ENCODE assay signal across 35 cellular contexts in the genomic region with DNA sequence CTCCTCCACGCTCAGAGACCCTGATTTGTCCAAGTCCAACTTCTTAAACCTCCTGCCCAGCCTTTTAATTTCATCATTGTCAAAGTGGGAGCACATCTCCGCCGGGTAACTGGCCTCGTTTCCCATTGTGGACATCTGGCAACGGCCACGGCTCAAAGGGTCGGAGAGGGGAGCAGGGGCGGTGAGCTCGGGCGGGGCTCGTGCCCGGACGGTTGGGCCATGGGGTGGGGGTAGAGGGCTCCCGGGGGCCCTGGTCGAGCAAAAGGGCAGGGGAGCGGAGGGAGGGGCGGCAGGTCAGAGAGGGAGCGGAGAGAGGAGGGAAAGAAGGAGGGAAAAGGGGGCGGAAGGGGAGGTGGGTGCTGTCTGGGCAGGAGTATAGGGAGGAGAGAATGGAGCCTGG. TPM values are rescaled to one million over a fixed set of nuclear protein-coding genes. Genes with fewer than 3 reads are reported as not detected.
"Had no signal": no experiment of that assay in that cellular context is flagged by ENCODE, and none has a peak within 500 bp of the region (broad histone marks: within the 10 kb centered on the region; RNA-seq: fewer than 3 reads in every experiment).

A gene with protein sequence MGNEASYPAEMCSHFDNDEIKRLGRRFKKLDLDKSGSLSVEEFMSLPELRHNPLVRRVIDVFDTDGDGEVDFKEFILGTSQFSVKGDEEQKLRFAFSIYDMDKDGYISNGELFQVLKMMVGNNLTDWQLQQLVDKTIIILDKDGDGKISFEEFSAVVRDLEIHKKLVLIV (minus strand): TSS at position 174 of the 400 bp plus-strand sequence. CDS start 48 bp downstream, at position 126.

- H3K4me1 ChIP-seq: ascending aorta, breast epithelium, foreskin keratinocyte, gastroesophageal sphincter, heart right ventricle had no signal

- H3K4me1 Mint-ChIP-seq: activated B cell treated with CpG ODN at 0.5 μM for 24 hours; activated naive CD8-positive, alpha-beta T cell treated with anti-CD3 and anti-CD28 coated beads, Interleukin-2, amount 10 ng/mL, durations not matched to agents 7 days and 5 days; activated T-helper 17 cell treated with anti-CD3 and anti-CD28 coated beads, Interleukin-2, amount 50 U/mL, for 72 hours; brain; central memory CD8-positive, alpha-beta T cell; endodermal cell; T-helper 17 cell had no signal

- H3K27ac Mint-ChIP-seq: activated B cell treated with CpG ODN at 0.5 μM for 24 hours; activated CD8-positive, alpha-beta T cell treated with anti-CD3 and anti-CD28 coated beads for 36 hours; activated naive CD4-positive, alpha-beta T cell treated with anti-CD3 and anti-CD28 coated beads, Interleukin-2, amount 50 U/mL, for 72 hours; activated naive CD8-positive, alpha-beta T cell treated with anti-CD3 and anti-CD28 coated beads, Interleukin-2, amount 10 ng/mL, durations not matched to agents 7 days and 5 days; activated T-helper 17 cell treated with anti-CD3 and anti-CD28 coated beads, Interleukin-2, amount 50 U/mL, for 72 hours; brain; dendritic cell treated with granulocyte-macrophage colony-stimulating factor and Interleukin-4, amounts not matched to agents 40 ng/mL and 50 ng/mL, for 4 days; endodermal cell; T-helper 17 cell; T-helper 2 cell treated with Interferon-gamma antibody and Interleukin-4, amounts not matched to agents 5 μg/mL and 100 μg/mL, for 36 hours had no signal

- ATAC-seq: activated CD4-positive, CD25-positive, alpha-beta regulatory T cell treated with anti-CD3 and anti-CD28 coated beads, Interleukin-2, amount 50 U/mL, for 24 hours; activated CD8-positive, alpha-beta T cell treated with anti-CD3 and anti-CD28 coated beads for 36 hours; activated naive CD4-positive, alpha-beta T cell treated with anti-CD3 and anti-CD28 coated beads, Interleukin-2, amount 50 U/mL, for 72 hours; activated T-cell treated with anti-CD3 and anti-CD28 coated beads, Interleukin-2, amount 50 U/mL, for 4 hours; activated T-helper 17 cell treated with anti-CD3 and anti-CD28 coated beads, Interleukin-2, amount 50 U/mL, for 72 hours; esophagus mucosa; foreskin keratinocyte; gastroesophageal sphincter; T-helper 17 cell had no signal

- H3K4me3 ChIP-seq: ascending aorta, breast epithelium, cardiac muscle cell, coronary artery, dorsolateral prefrontal cortex, gastroesophageal sphincter, heart right ventricle had no signal

- H3K27me3 ChIP-seq: ascending aorta, breast epithelium, cardiac muscle cell, dorsolateral prefrontal cortex, foreskin keratinocyte, gastroesophageal sphincter had no signal

- H3K27ac ChIP-seq: ascending aorta, breast epithelium, cardiac muscle cell, coronary artery, dorsolateral prefrontal cortex, foreskin keratinocyte, gastroesophageal sphincter, heart right ventricle, WERI-Rb-1 had no signal

- H3K4me3 Mint-ChIP-seq: activated B cell treated with CpG ODN at 0.5 μM for 24 hours; activated CD8-positive, alpha-beta T cell treated with anti-CD3 and anti-CD28 coated beads for 36 hours; activated naive CD8-positive, alpha-beta T cell treated with anti-CD3 and anti-CD28 coated beads, Interleukin-2, amount 10 ng/mL, durations not matched to agents 7 days and 5 days; activated T-cell treated with anti-CD3 and anti-CD28 coated beads, Interleukin-2, amount 50 U/mL, for 4 hours; activated T-helper 17 cell treated with anti-CD3 and anti-CD28 coated beads, Interleukin-2, amount 50 U/mL, for 72 hours; brain; central memory CD8-positive, alpha-beta T cell; dendritic cell treated with granulocyte-macrophage colony-stimulating factor and Interleukin-4, amounts not matched to agents 40 ng/mL and 50 ng/mL, for 4 days; endodermal cell; T-helper 17 cell; T-helper 2 cell treated with Interferon-gamma antibody and Interleukin-4, amounts not matched to agents 5 μg/mL and 100 μg/mL, for 36 hours had no signal

- H3K36me3 Mint-ChIP-seq: activated naive CD4-positive, alpha-beta T cell treated with anti-CD3 and anti-CD28 coated beads, Interleukin-2, amount 50 U/mL, for 72 hours; activated naive CD8-positive, alpha-beta T cell treated with anti-CD3 and anti-CD28 coated beads, Interleukin-2, amount 10 ng/mL, durations not matched to agents 7 days and 5 days; brain had no signal

- H3K9me3 Mint-ChIP-seq: activated B cell treated with CpG ODN at 0.5 μM for 24 hours; activated CD8-positive, alpha-beta T cell treated with anti-CD3 and anti-CD28 coated beads for 36 hours; activated naive CD4-positive, alpha-beta T cell treated with anti-CD3 and anti-CD28 coated beads, Interleukin-2, amount 50 U/mL, for 72 hours; activated naive CD8-positive, alpha-beta T cell treated with anti-CD3 and anti-CD28 coated beads, Interleukin-2, amount 10 ng/mL, durations not matched to agents 7 days and 5 days; activated T-cell treated with anti-CD3 and anti-CD28 coated beads, Interleukin-2, amount 50 U/mL, for 4 hours; activated T-helper 17 cell treated with anti-CD3 and anti-CD28 coated beads, Interleukin-2, amount 50 U/mL, for 72 hours; central memory CD8-positive, alpha-beta T cell; dendritic cell treated with granulocyte-macrophage colony-stimulating factor and Interleukin-4, amounts not matched to agents 40 ng/mL and 50 ng/mL, for 4 days; endodermal cell; T-helper 2 cell treated with Interferon-gamma antibody and Interleukin-4, amounts not matched to agents 5 μg/mL and 100 μg/mL, for 36 hours had no signal

- H3K9me3 ChIP-seq: ascending aorta, breast epithelium, gastroesophageal sphincter, heart right ventricle had no signal

- DNase-seq: activated B cell treated with CpG ODN at 0.5 μM for 24 hours; activated CD4-positive, alpha-beta T cell treated with anti-CD3 and anti-CD28 coated beads for 48 hours; activated CD4-positive, alpha-beta T cell treated with anti-CD3 and anti-CD28 coated beads, Interleukin-2, amount 50 U/mL, for 1 hour; activated CD4-positive, alpha-beta T cell treated with anti-CD3 and anti-CD28 coated beads, Interleukin-2, amount 50 U/mL, for 48 hours; activated CD8-positive, alpha-beta memory T cell treated with anti-CD3 and anti-CD28 coated beads for 24 hours; activated CD8-positive, alpha-beta T cell treated with anti-CD3 and anti-CD28 coated beads for 36 hours; activated effector memory CD4-positive, alpha-beta T cell treated with Interleukin-2 at 50 U/mL for 16 hours; activated gamma-delta T cell treated with Interleukin-2 at 50 U/mL for 16 hours; activated naive CD4-positive, alpha-beta T cell treated with Interleukin-2 at 50 U/mL for 16 hours; activated naive CD8-positive, alpha-beta T cell treated with anti-CD3 and anti-CD28 coated beads, Interleukin-2, amount 10 ng/mL, durations not matched to agents 7 days and 5 days; activated T-cell treated with anti-CD3 and anti-CD28 coated beads, Interleukin-2, amount 50 U/mL, for 4 hours; dorsolateral prefrontal cortex; effector memory CD4-positive, alpha-beta T cell; endodermal cell; foreskin keratinocyte; heart right ventricle; T-helper 1 cell; T-helper 17 cell; T1000; WERI-Rb-1 had no signal

- H3K27me3 Mint-ChIP-seq: activated CD8-positive, alpha-beta T cell treated with anti-CD3 and anti-CD28 coated beads for 36 hours had no signal

- H3K36me3 ChIP-seq: ascending aorta, breast epithelium, cardiac muscle cell, gastroesophageal sphincter, heart right ventricle, WERI-Rb-1 had no signal

RNA-seq across cellular contexts. Expression of the gene that starts here (rescaled TPM):
- total RNA-seq: activated B cell treated with CpG ODN at 0.5 μM for 24 hours; activated CD8-positive, alpha-beta T cell treated with anti-CD3 and anti-CD28 coated beads for 36 hours; activated naive CD4-positive, alpha-beta T cell treated with anti-CD3 and anti-CD28 coated beads, Interleukin-2, amount 50 U/mL, for 72 hours; activated naive CD8-positive, alpha-beta T cell treated with anti-CD3 and anti-CD28 coated beads, Interleukin-2, amount 10 ng/mL, durations not matched to agents 7 days and 5 days; activated T-cell treated with anti-CD3 and anti-CD28 coated beads, Interleukin-2, amount 50 U/mL, for 4 hours; activated T-helper 17 cell treated with anti-CD3 and anti-CD28 coated beads, Interleukin-2, amount 50 U/mL, for 72 hours; ascending aorta; breast epithelium; cardiac muscle cell; endodermal cell; epithelial cell of proximal tubule; esophagus mucosa; foreskin keratinocyte; gastroesophageal sphincter; glomerular endothelial cell; heart right ventricle; T-helper 17 cell had no signal
- polyA plus RNA-seq: cardiac muscle cell, foreskin keratinocyte, heart right ventricle had no signal
